Comparison of ENCODE assay signal across 8 cellular contexts in genomic region chr18:63131106-63131943, GRCh38.
A peak's percentile ranks its signal among the peaks of the same experiment; 100 is the strongest.
DNase-seq lines count a peak whose midpoint lies in the region; ATAC-seq and TF ChIP-seq lines count a peak whose summit lies in the region.

No MANE protein-coding gene starts in this region.

- intact Hi-C loops in left cardiac atrium (cut with DNase I): loop anchor here (5.0 to 10.0 kb wide), 2 partner anchors 191 to 313 kb away; no protein-coding TSS in a partner anchor
- intact Hi-C loops in sigmoid colon (cut with DNase I): loop anchor here (1.0 to 10.0 kb wide), 3 partner anchors 114 to 313 kb away; no protein-coding TSS in a partner anchor

- no peak overlapping the region for H3K4me3 ChIP-seq in sigmoid colon

- H3K27ac ChIP-seq in RWPE1: no peak overlapping the region
- H3K27ac ChIP-seq in sigmoid colon: peak overlapping the region in 1 of 4 donors; percentile 31

- peak; percentile 24 for DNase-seq in GM04504 (ENCODE audit: low read depth)
- DNase-seq in RWPE1 (ENCODE audit: low spot score): peak; percentile 27
- peak; percentile 33 for DNase-seq in activated naive CD8-positive, alpha-beta T cell treated with anti-CD3 and anti-CD28 coated beads, Interleukin-2, amount 50 U/mL, for 16 hours (ENCODE audit: low read depth, low spot score)
- peak; percentile 48 for DNase-seq in left cardiac atrium
- peak; percentile 73 for DNase-seq in sigmoid colon

- peaks cover 0 to 11% (median 9%) of the 10 kb centered on the region in 4 donors for H3K4me1 ChIP-seq in sigmoid colon

- TF ChIP-seq CTCF in RWPE1 (conservative IDR thresholded peaks at IDR 0.05; ENCODE audit: low read depth): no peak; the same call in 1 of the 2 replicates
- peak; percentile 23 to 72 (median 63) for TF ChIP-seq CTCF in sigmoid colon (IDR thresholded peaks at IDR 0.05)

- H3K27me3 ChIP-seq in sigmoid colon: no peaks in the 10 kb centered on the region

- H3K9me3 ChIP-seq in sigmoid colon: no peaks in the 10 kb centered on the region

- TF ChIP-seq EP300 in sigmoid colon (IDR thresholded peaks at IDR 0.05): no peak

- no peaks in the 10 kb centered on the region for H3K36me3 ChIP-seq in sigmoid colon

- no peak for TF ChIP-seq POLR2A in sigmoid colon (IDR thresholded peaks at IDR 0.05)

- CTCF ChIA-PET in RWPE1 (lab: Yijun Ruan, JAX): interaction anchor here (0.6 kb wide), 1 partner anchor 8 kb away, joined by 3 read pairs; no protein-coding TSS in a partner anchor

- ATAC-seq in HG03378 (IDR thresholded peaks at IDR 0.05; ENCODE audit: unreplicated experiment): peak; percentile 46
- peak; percentile 50 to 54 for ATAC-seq in left cardiac atrium
- ATAC-seq in HG03139 (IDR thresholded peaks at IDR 0.05; ENCODE audit: unreplicated experiment): no peak
- ATAC-seq in HG03159 (IDR thresholded peaks at IDR 0.05; ENCODE audit: unreplicated experiment): no peak

- WGBS in sigmoid colon, 2 donors: 23 to 51% methylated on average over 8 of the region's 8 CpGs

- POLR2A ChIA-PET in RWPE1 (lab: Yijun Ruan, JAX; ENCODE audit: low non-redundant PET): no interaction called here

Comparison
In these comparisons a context has a peak if more than half of its experiments do, and no peak if none do; other contexts are left out.
1. ATAC-seq: peak in HG03378 (single experiment) and left cardiac atrium (2 of 2); none in HG03139 (single experiment) and HG03159 (single experiment).
2. Peak in every context shown above with its lines, with median percentiles within 50 percentile points of each other: DNase-seq.